Comparison of ENCODE assay signal across 9 cellular contexts in genomic region chr1:228647523-228648444, GRCh38.
A peak's percentile ranks its signal among the peaks of the same experiment; 100 is the strongest.
DNase-seq lines count a peak whose midpoint lies in the region; ATAC-seq, FAIRE-seq and TF ChIP-seq lines count a peak whose summit lies in the region.
"Had no signal": no experiment of that assay in that cellular context is flagged by ENCODE, and none has a peak within 500 bp of the region (broad histone marks: within the 10 kb centered on the region; RNA-seq: fewer than 3 reads in every experiment).

No MANE protein-coding gene starts in this region.

- ATAC-seq in HG03045 (IDR thresholded peaks at IDR 0.05; ENCODE audit: unreplicated experiment) = no peak
- ATAC-seq in GM21515 (IDR thresholded peaks at IDR 0.05; ENCODE audit: unreplicated experiment) = no peak

- peak; percentile 32 for FAIRE-seq in TTC549 (lab: Jason Lieb, UNC)
- FAIRE-seq: endometrium had no signal

- TF ChIP-seq POLR2A in erythroblast (IDR thresholded peaks at IDR 0.05; ENCODE audit: low read length) = no peak

- DNase-seq in NOMO-1 treated with DMSO at 0.1 percent for 48 hours (lab: John Stamatoyannopoulos, UW; ENCODE audit: unreplicated experiment) (peak; percentile 9), NOMO-1 treated with dmso at 0.1 percent for 144 hours (lab: John Stamatoyannopoulos, UW; ENCODE audit: unreplicated experiment) (no peak), NCI-H1436 treated with DMSO at 0.1 percent for 48 hours (lab: John Stamatoyannopoulos, UW) (peak; percentile 53), erythroblast (lab: John Stamatoyannopoulos, UW) (peak; percentile 33 to 37), myocyte (ENCODE audit: low read depth) (peak; percentile 17)
